21 cellular contexts compared by ENCODE assay signal in the genomic region with DNA sequence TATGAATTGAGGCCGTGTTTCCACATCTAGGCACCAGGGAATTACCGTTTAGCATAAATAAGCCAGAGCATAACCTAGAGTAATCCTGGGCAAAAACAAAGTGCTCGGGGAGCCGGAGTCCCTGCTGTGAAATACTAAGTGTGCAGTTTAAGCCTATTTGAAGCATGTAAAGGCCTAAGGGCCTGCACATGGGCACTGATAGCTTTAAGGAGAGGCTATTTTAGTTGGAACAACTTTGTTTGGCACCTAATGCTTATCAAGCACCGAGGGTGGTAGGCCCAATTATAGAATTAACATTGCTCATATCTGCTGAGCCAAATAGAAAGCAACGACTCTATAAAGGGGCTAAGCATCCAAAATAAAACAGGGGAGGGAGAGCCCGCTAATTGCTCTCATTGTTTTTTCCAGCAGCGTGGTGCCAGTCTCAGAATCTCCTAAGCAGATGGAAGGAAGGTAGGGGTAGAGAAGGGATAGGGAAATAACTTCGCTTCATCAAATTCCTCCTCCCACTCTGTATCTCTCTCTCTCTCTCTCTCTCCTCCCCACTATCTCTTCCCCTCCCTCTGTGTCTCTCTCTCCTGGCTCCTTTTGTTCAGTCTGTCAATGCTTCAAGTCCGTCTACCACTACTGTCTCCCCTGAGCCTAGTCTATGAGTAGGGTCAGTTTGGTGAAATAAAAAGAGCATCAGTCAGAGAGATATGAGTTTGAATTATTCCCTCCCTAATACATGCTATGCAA.
DNase-seq lines count a peak whose midpoint lies in the region; ATAC-seq and TF ChIP-seq lines count a peak whose summit lies in the region.
"Had no signal": no experiment of that assay in that cellular context is flagged by ENCODE, and none has a peak within 500 bp of the region (broad histone marks: within the 10 kb centered on the region; RNA-seq: fewer than 3 reads in every experiment).

No MANE protein-coding gene starts in this region.

- H3K9me3 Mint-ChIP-seq in stimulated activated effector memory CD8-positive, alpha-beta T cell treated with anti-CD3 and anti-CD28 coated beads, Interleukin-12 subunit alpha, Interleukin-12 subunit beta, amount 100 ng/mL, for 72 hours, result no peaks in the 10 kb centered on the region
- H3K9me3 Mint-ChIP-seq: CD4-positive, alpha-beta T cell had no signal

- no peak overlapping the region for H3K27ac ChIP-seq in WERI-Rb-1
- H3K27ac ChIP-seq in left ventricle myocardium inferior (replicated peaks), result peak overlapping the region; percentile 57
- H3K27ac ChIP-seq: BLaER1 treated with 17β-estradiol and CSF1 and Interleukin-3, amounts not matched to agents 10 nM and 100 nM had no signal

- H3K4me3 Mint-ChIP-seq in stimulated activated effector memory CD8-positive, alpha-beta T cell treated with anti-CD3 and anti-CD28 coated beads, Interleukin-12 subunit alpha, Interleukin-12 subunit beta, amount 100 ng/mL, for 72 hours, result no peak overlapping the region
- H3K4me3 Mint-ChIP-seq: CD4-positive, alpha-beta T cell had no signal

- TF ChIP-seq CTCF in WERI-Rb-1 (IDR thresholded peaks at IDR 0.05; ENCODE audit: low read depth, low read length) (no peak), left ventricle myocardium inferior (IDR thresholded peaks at IDR 0.05; ENCODE audit: borderline replicate concordance) (no peak)

- H3K4me1 ChIP-seq in left ventricle myocardium inferior, result peaks cover 21% of the 10 kb centered on the region
- H3K4me1 ChIP-seq: BLaER1 treated with 17β-estradiol and CSF1 and Interleukin-3, amounts not matched to agents 10 nM and 100 nM had no signal

- no peaks in the 10 kb centered on the region for H3K4me1 Mint-ChIP-seq in stimulated activated effector memory CD8-positive, alpha-beta T cell treated with anti-CD3 and anti-CD28 coated beads, Interleukin-12 subunit alpha, Interleukin-12 subunit beta, amount 100 ng/mL, for 72 hours

- no peaks in the 10 kb centered on the region for H3K9me3 ChIP-seq in WERI-Rb-1 (ENCODE audit: severe bottlenecking)
- H3K9me3 ChIP-seq in left ventricle myocardium inferior (replicated peaks), result no peaks in the 10 kb centered on the region
- H3K9me3 ChIP-seq: BLaER1 treated with 17β-estradiol and CSF1 and Interleukin-3, amounts not matched to agents 10 nM and 100 nM had no signal

- no peaks in the 10 kb centered on the region for H3K36me3 Mint-ChIP-seq in stimulated activated effector memory CD8-positive, alpha-beta T cell treated with anti-CD3 and anti-CD28 coated beads, Interleukin-12 subunit alpha, Interleukin-12 subunit beta, amount 100 ng/mL, for 72 hours

- DNase-seq in NCI-H2171 treated with DMSO at 0.1 percent for 48 hours (lab: John Stamatoyannopoulos, UW) (peak; percentile 7), NCI-H2171 (lab: John Stamatoyannopoulos, UW) (no peak), WERI-Rb-1 (peak; percentile 26), left ventricle myocardium inferior (no peak), DMS53 treated with DMSO at 0.1 percent for 48 hours (lab: John Stamatoyannopoulos, UW; ENCODE audit: unreplicated experiment) (no peak), DMS79 (lab: John Stamatoyannopoulos, UW) (no peak)
- DNase-seq in stimulated activated effector memory CD8-positive, alpha-beta T cell treated with anti-CD3 and anti-CD28 coated beads, Interleukin-12 subunit alpha, Interleukin-12 subunit beta, amount 100 ng/mL, for 72 hours (ENCODE audit: low spot score in 2 of 2), result no peak
- DNase-seq: AML-193; CD4-positive, alpha-beta T cell; DMS79 treated with DMSO at 0.1 percent for 48 hours; HCEC 1CT; Kasumi-1; NCI-H1092 treated with DMSO at 0.1 percent for 48 hours; NCI-H187; NCI-H2081 treated with DMSO at 0.1 percent for 48 hours; NCI-H446; NCI-H526 treated with DMSO at 0.1 percent for 48 hours; RPMI8226; SHP77 treated with DMSO at 0.1 percent for 48 hours had no signal

- H3K36me3 ChIP-seq in WERI-Rb-1, result no peaks in the 10 kb centered on the region
- no peaks in the 10 kb centered on the region for H3K36me3 ChIP-seq in left ventricle myocardium inferior
- H3K36me3 ChIP-seq: BLaER1 treated with 17β-estradiol and CSF1 and Interleukin-3, amounts not matched to agents 10 nM and 100 nM had no signal

- intact Hi-C loops in left ventricle myocardium inferior (cut with micrococcal nuclease), result no loop called here

- H3K27me3 ChIP-seq in WERI-Rb-1 (ENCODE audit: insufficient read depth, low read depth, severe bottlenecking), result no peaks in the 10 kb centered on the region
- H3K27me3 ChIP-seq in left ventricle myocardium inferior (ENCODE audit: low read depth), result peaks cover 6% of the 10 kb centered on the region
- H3K27me3 ChIP-seq: BLaER1 treated with 17β-estradiol and CSF1 and Interleukin-3, amounts not matched to agents 10 nM and 100 nM had no signal

- no peak overlapping the region for H3K27ac Mint-ChIP-seq in stimulated activated effector memory CD8-positive, alpha-beta T cell treated with anti-CD3 and anti-CD28 coated beads, Interleukin-12 subunit alpha, Interleukin-12 subunit beta, amount 100 ng/mL, for 72 hours
- H3K27ac Mint-ChIP-seq: CD4-positive, alpha-beta T cell had no signal

- no peak for ATAC-seq in stimulated activated effector memory CD8-positive, alpha-beta T cell treated with anti-CD3 and anti-CD28 coated beads, Interleukin-12 subunit alpha, Interleukin-12 subunit beta, amount 100 ng/mL, for 72 hours
- ATAC-seq: K562 had no signal

- H3K4me3 ChIP-seq in WERI-Rb-1 (ENCODE audit: low read depth, low read length) (no peak overlapping the region), left ventricle myocardium inferior (peak overlapping the region; percentile 11)
- H3K4me3 ChIP-seq: BLaER1 treated with 17β-estradiol and CSF1 and Interleukin-3, amounts not matched to agents 10 nM and 100 nM; K562 had no signal

Comparison
In these comparisons a context has a peak if more than half of its experiments do, and no peak if none do; other contexts are left out.
1. DNase-seq: peak in NCI-H2171 treated with DMSO at 0.1 percent for 48 hours (single experiment) and WERI-Rb-1 (single experiment); none in NCI-H2171 (single experiment), left ventricle myocardium inferior (single experiment), DMS53 treated with DMSO at 0.1 percent for 48 hours (single experiment), DMS79 (single experiment) and stimulated activated effector memory CD8-positive, alpha-beta T cell treated with anti-CD3 and anti-CD28 coated beads, Interleukin-12 subunit alpha, Interleukin-12 subunit beta, amount 100 ng/mL, for 72 hours (0 of 2).